ENCODE assay signal across 8 cellular contexts in genomic region chr12:10340946-10341345, GRCh38. TPM values are rescaled to one million over a fixed set of nuclear protein-coding genes. Genes with fewer than 3 reads are reported as not detected.
DNase-seq lines count a peak whose midpoint lies in the region; FAIRE-seq and TF ChIP-seq lines count a peak whose summit lies in the region.
"Not testable (repeated sequence)": the region's sequence is repeated elsewhere in the genome, so short reads cannot be mapped to it uniquely, and the experiment has no call there.
"Had no signal": no experiment of that assay in that cellular context is flagged by ENCODE, and none has a peak within 500 bp of the region (broad histone marks: within the 10 kb centered on the region; RNA-seq: fewer than 3 reads in every experiment).

No MANE protein-coding gene starts in this region.

- H3K4me3 Mint-ChIP-seq in astrocyte (ENCODE audit: unreplicated experiment), result not testable (repeated sequence)

- DNase-seq in EH (ENCODE audit: low read depth) (peak; percentile 9), RPMI7951 (ENCODE audit: low read depth) (peak; percentile 5), dermis blood vessel endothelial cell (peak; percentile 7), iris pigment epithelial cell (ENCODE audit: low read depth) (peak; percentile 15)
- DNase-seq in astrocyte (ENCODE audit: low read depth), result not testable (repeated sequence)

- peak overlapping the region; percentile 5 for H3K27ac Mint-ChIP-seq in astrocyte (ENCODE audit: unreplicated experiment)

- H4K20me1 ChIP-seq in astrocyte (ENCODE audit: insufficient read depth, low read length), result not testable (repeated sequence)

- not testable (repeated sequence) for H3K9me3 Mint-ChIP-seq in astrocyte (ENCODE audit: unreplicated experiment)

- not testable (repeated sequence) for H3K27me3 Mint-ChIP-seq in astrocyte (ENCODE audit: low read depth, unreplicated experiment)

- H3K4me2 ChIP-seq in astrocyte (ENCODE audit: low read length), result not testable (repeated sequence)

- not testable (repeated sequence) for TF ChIP-seq CTCF in astrocyte (IDR thresholded peaks at IDR 0.05; ENCODE audit: insufficient read depth, low read depth, low read length)

- not testable (repeated sequence) for H3K4me1 ChIP-seq in astrocyte (ENCODE audit: insufficient read depth, low read length)

- not testable (repeated sequence) for H3K36me3 Mint-ChIP-seq in astrocyte (ENCODE audit: low read depth, unreplicated experiment)

- H3K27ac ChIP-seq in astrocyte (ENCODE audit: low read depth, low read length), result not testable (repeated sequence)

- not testable (repeated sequence) for H3K4me3 ChIP-seq in astrocyte (ENCODE audit: insufficient read depth, low read depth, low read length)

- H3K9me3 ChIP-seq in astrocyte (ENCODE audit: insufficient read depth, low read depth, low read length), result not testable (repeated sequence)

- not testable (repeated sequence) for H3K27me3 ChIP-seq in astrocyte (ENCODE audit: insufficient read depth, low read length)

- H2AFZ ChIP-seq in astrocyte (ENCODE audit: low read depth, low read length), result not testable (repeated sequence)

- not testable (repeated sequence) for H3K36me3 ChIP-seq in astrocyte (ENCODE audit: insufficient read depth, low read length)

- H3K79me2 ChIP-seq in astrocyte (ENCODE audit: insufficient read depth, low read length), result not testable (repeated sequence)

- not testable (repeated sequence) for FAIRE-seq in astrocyte (lab: Jason Lieb, UNC)

- peaks cover 35% of the 10 kb centered on the region for H3K4me1 Mint-ChIP-seq in astrocyte (ENCODE audit: low read depth, unreplicated experiment)

- not testable (repeated sequence) for H3K9ac ChIP-seq in astrocyte (ENCODE audit: low read length)

RNA-seq across cellular contexts. Expression of gene KLRD1, which starts 33.3 kb away (rescaled TPM):
- total RNA-seq in RPMI7951 (2014; rRNA removed; shearing (Covaris generic)), result under 0.01 TPM in 1 of 2 replicates, not detected in the other
- total RNA-seq in astrocyte (0.45 and 0.91 TPM in 2 replicates), dermis blood vessel endothelial cell (0.19 and 0.34 TPM in 2 replicates)
- total RNA-seq: G401 had no signal

RNA-seq across cellular contexts. Expression of gene KLRK1, which starts 48.9 kb away (rescaled TPM):
- not detected in 2 replicates for total RNA-seq in RPMI7951 (2014; rRNA removed; shearing (Covaris generic))
- 0.73 and 1.1 TPM in 2 replicates for total RNA-seq in astrocyte
- not detected in 2 replicates for total RNA-seq in dermis blood vessel endothelial cell
- total RNA-seq: A673, Calu3, G401 had no signal
